ENCODE assay signal across 22 cellular contexts in genomic region chr6:99619409-99619762, GRCh38. TPM values are rescaled to one million over a fixed set of nuclear protein-coding genes. Genes with fewer than 3 reads are reported as not detected.
DNase-seq lines count a peak whose midpoint lies in the region; ATAC-seq, FAIRE-seq and TF ChIP-seq lines count a peak whose summit lies in the region.
"Had no signal": no experiment of that assay in that cellular context is flagged by ENCODE, and none has a peak within 500 bp of the region (broad histone marks: within the 10 kb centered on the region; RNA-seq: fewer than 3 reads in every experiment).

No MANE protein-coding gene starts in this region.

- H3K14ac ChIP-seq in neuronal stem cell (ENCODE audit: low read length) = no peak overlapping the region

- no peak for TF ChIP-seq POLR2A in body of pancreas (IDR thresholded peaks at IDR 0.05)

- ATAC-seq in body of pancreas = no peak
- ATAC-seq: PC-3 had no signal

- CTCF ChIA-PET in HEK293 (lab: Yijun Ruan, JAX) = interaction anchor here (0.6 kb wide), 1 partner anchor 108 kb away, joined by 4 read pairs; no protein-coding TSS in a partner anchor

- H3K4me2 ChIP-seq in astrocyte (ENCODE audit: low read length) = peak overlapping the region; percentile 55
- H3K4me2 ChIP-seq in neuronal stem cell (ENCODE audit: insufficient read depth, low read length, poor library complexity, severe bottlenecking) = no peak overlapping the region

- no peaks in the 10 kb centered on the region for H4K20me1 ChIP-seq in astrocyte (ENCODE audit: insufficient read depth, low read length)

- no peak overlapping the region for H3K23ac ChIP-seq in neuronal stem cell (ENCODE audit: low read depth, low read length, poor library complexity)

- no CpG with 5 or more reads among the region's 5 CpGs for WGBS in iPS DF 6.9 (ENCODE audit: insufficient coverage, insufficient read length)
- no CpG with 5 or more reads among the region's 5 CpGs for WGBS in neuronal stem cell (ENCODE audit: extremely low coverage in 2 of 2, insufficient read length in 2 of 2, insufficient replicate concordance in 1 of 2), 2 donors
- 13 to 24% methylated on average over 5 of the region's 5 CpGs for WGBS in body of pancreas, 2 donors

- H3K79me2 ChIP-seq in astrocyte (ENCODE audit: insufficient read depth, low read length) = no peaks in the 10 kb centered on the region

- H4K8ac ChIP-seq in neuronal stem cell (ENCODE audit: low read depth, low read length) = no peak overlapping the region

- H3K79me1 ChIP-seq in neuronal stem cell (ENCODE audit: low read depth, low read length) = no peaks in the 10 kb centered on the region

- no peak overlapping the region for H2BK5ac ChIP-seq in neuronal stem cell (ENCODE audit: low read length)

- H3K36me3 Mint-ChIP-seq in astrocyte (ENCODE audit: low read depth, unreplicated experiment) = no peaks in the 10 kb centered on the region
- H3K36me3 Mint-ChIP-seq: CD8-positive, alpha-beta memory T cell had no signal

- H2BK12ac ChIP-seq in neuronal stem cell (ENCODE audit: low read length) = no peak overlapping the region

- DNase-seq in astrocyte (ENCODE audit: low read depth) = no peak
- DNase-seq in iPS DF 6.9 (ENCODE audit: low read depth, low spot score) = no peak
- DNase-seq in neuronal stem cell (ENCODE audit: low spot score) = no peak
- no peak for DNase-seq in NCI-H748 treated with DMSO at 0.1 percent for 48 hours (lab: John Stamatoyannopoulos, UW)
- DNase-seq in body of pancreas = no peak
- no peak for DNase-seq in stimulated activated CD4-positive, alpha-beta T cell treated with anti-CD3 and anti-CD28 coated beads, Interleukin-15, amount 100 ng/mL, for 24 hours
- DNase-seq: ACHN; C1 segment of cervical spinal cord; CD8-positive, alpha-beta memory T cell; DMS53; KG1; NCI-H1105 treated with DMSO at 0.1 percent for 48 hours; NCI-H1694; NCI-H2107; NCI-H2227 treated with DMSO at 0.1 percent for 48 hours; NCI-H510A treated with DMSO at 0.1 percent for 48 hours; PC-3; RPMI8226 had no signal

- no peak for TF ChIP-seq CTCF in HEK293 (tag by site-specific recombination; IDR thresholded peaks at IDR 0.05)
- no peak for TF ChIP-seq CTCF in astrocyte (IDR thresholded peaks at IDR 0.05; ENCODE audit: insufficient read depth, low read depth, low read length)
- no peak for TF ChIP-seq CTCF in body of pancreas (IDR thresholded peaks at IDR 0.05)

- no peaks in the 10 kb centered on the region for H3K4me1 Mint-ChIP-seq in astrocyte (ENCODE audit: low read depth, unreplicated experiment)

- H3K36me3 ChIP-seq in HEK293 (ENCODE audit: control insufficient read depth in 2 of 2, insufficient read depth in 1 of 2, low read length in 2 of 2) (no peaks in the 10 kb centered on the region), astrocyte (ENCODE audit: insufficient read depth, low read length) (no peaks in the 10 kb centered on the region), iPS DF 6.9 (ENCODE audit: control insufficient read depth, insufficient read depth, low read length) (no peaks in the 10 kb centered on the region), neuronal stem cell (replicated peaks in 1 of 2; ENCODE audit: control insufficient read depth in 2 of 2, insufficient read depth in 2 of 2, low read length in 2 of 2) (no peaks in the 10 kb centered on the region), body of pancreas (replicated peaks in 1 of 2; ENCODE audit: insufficient read depth in 1 of 2, low read depth in 2 of 2) (no peaks in the 10 kb centered on the region)
- H3K36me3 ChIP-seq: HAP-1 had no signal

- no peak overlapping the region for H3K4me3 Mint-ChIP-seq in astrocyte (ENCODE audit: unreplicated experiment)
- H3K4me3 Mint-ChIP-seq: CD8-positive, alpha-beta memory T cell had no signal

- H2AFZ ChIP-seq in astrocyte (ENCODE audit: low read depth, low read length) (peak overlapping the region; percentile 56), neuronal stem cell (ENCODE audit: low read length) (peak overlapping the region; percentile 87)

- H3K9me3 ChIP-seq in HEK293 (ENCODE audit: control insufficient read depth, insufficient read depth, low read depth, low read length) (no peaks in the 10 kb centered on the region), astrocyte (ENCODE audit: insufficient read depth, low read depth, low read length) (peaks cover 5% of the 10 kb centered on the region), iPS DF 6.9 (ENCODE audit: control insufficient read depth, insufficient read depth, low read length) (no peaks in the 10 kb centered on the region), neuronal stem cell (replicated peaks in 1 of 2; ENCODE audit: control insufficient read depth in 2 of 2, insufficient read depth in 1 of 2, low read depth in 1 of 2, low read length in 2 of 2) (peaks cover 7 to 10% of the 10 kb centered on the region in 2 donors), body of pancreas (no peaks in the 10 kb centered on the region)
- H3K9me3 ChIP-seq: HAP-1 had no signal

- H2AK5ac ChIP-seq in neuronal stem cell (ENCODE audit: low read depth, low read length) = no peak overlapping the region

- H3K9me3 Mint-ChIP-seq in astrocyte (ENCODE audit: unreplicated experiment) = peaks cover 15% of the 10 kb centered on the region

- H3K4ac ChIP-seq in neuronal stem cell (ENCODE audit: low read length) = no peak overlapping the region

- H3K4me3 ChIP-seq in HEK293 (ENCODE audit: low read depth, low read length) (peak overlapping the region; percentile 36), astrocyte (ENCODE audit: insufficient read depth, low read depth, low read length) (no peak overlapping the region), iPS DF 6.9 (ENCODE audit: low read length) (peak overlapping the region; percentile 25; the same call in 1 of the 2 replicates), neuronal stem cell (ENCODE audit: low read length in 2 of 2) (peak overlapping the region in 1 of 2 donors; percentile 64), body of pancreas (no peak overlapping the region)
- H3K4me3 ChIP-seq: HAP-1 had no signal

- no peak overlapping the region for H3K27ac ChIP-seq in HEK293 (ENCODE audit: extremely low read depth, low read depth, low read length)
- H3K27ac ChIP-seq in astrocyte (ENCODE audit: low read depth, low read length) = no peak overlapping the region
- H3K27ac ChIP-seq in iPS DF 6.9 (ENCODE audit: low read length) = no peak overlapping the region
- H3K27ac ChIP-seq in neuronal stem cell (replicated peaks; ENCODE audit: low read length) = no peak overlapping the region
- H3K27ac ChIP-seq in body of pancreas = no peak overlapping the region

- POLR2A ChIA-PET in HEK293 (lab: Yijun Ruan, JAX) = interaction anchor here (2.9 kb wide), 1 partner anchor 51 kb away, joined by 14 read pairs; the partner anchor contains the start of gene CCNC

- H3K9ac ChIP-seq in astrocyte (ENCODE audit: low read length) (no peak overlapping the region), neuronal stem cell (ENCODE audit: low read depth, low read length, poor library complexity) (no peak overlapping the region)

- H3K18ac ChIP-seq in neuronal stem cell (ENCODE audit: low read length) = no peak overlapping the region

- peaks cover 92% of the 10 kb centered on the region for H3K27me3 Mint-ChIP-seq in astrocyte (ENCODE audit: low read depth, unreplicated experiment)

- H2BK120ac ChIP-seq in neuronal stem cell (ENCODE audit: low read depth, low read length) = no peak overlapping the region

- H3K27me3 ChIP-seq in astrocyte (ENCODE audit: insufficient read depth, low read length) = peaks cover 76% of the 10 kb centered on the region
- peaks cover 45% of the 10 kb centered on the region for H3K27me3 ChIP-seq in iPS DF 6.9 (ENCODE audit: control insufficient read depth, insufficient read depth, low read length)
- peaks cover 26 to 92% (median 54%) of the 10 kb centered on the region in 3 experiments for H3K27me3 ChIP-seq in neuronal stem cell (ENCODE audit: control insufficient read depth in 3 of 3, insufficient read depth in 3 of 3, low read depth in 1 of 3, low read length in 3 of 3)
- H3K27me3 ChIP-seq in body of pancreas = peaks cover 0 to 50% of the 10 kb centered on the region in 2 donors

- H4K91ac ChIP-seq in neuronal stem cell (ENCODE audit: low read depth, low read length, poor library complexity) = no peak overlapping the region

- no peak overlapping the region for H2BK15ac ChIP-seq in neuronal stem cell (ENCODE audit: low read length)

- intact Hi-C loops in body of pancreas (cut with DNase I) = no loop called here

- 0 out of 2 replicates have a peak, but pooled peaks cover 10% of the 10 kb centered on the region for H3K4me1 ChIP-seq in HEK293 (ENCODE audit: control insufficient read depth, insufficient read depth, low read length)
- peaks cover under 1% of the 10 kb centered on the region for H3K4me1 ChIP-seq in astrocyte (ENCODE audit: insufficient read depth, low read length)
- H3K4me1 ChIP-seq in iPS DF 6.9 (ENCODE audit: control insufficient read depth, insufficient read depth, low read length) = no peaks in the 10 kb centered on the region
- H3K4me1 ChIP-seq in neuronal stem cell (ENCODE audit: control insufficient read depth in 2 of 2, insufficient read depth in 1 of 2, low read depth in 1 of 2, low read length in 2 of 2) = peaks cover 0 to 1% of the 10 kb centered on the region in 2 donors
- peaks cover 15% of the 10 kb centered on the region for H3K4me1 ChIP-seq in body of pancreas
- H3K4me1 ChIP-seq: HAP-1 had no signal

- no peak overlapping the region for H3K27ac Mint-ChIP-seq in astrocyte (ENCODE audit: unreplicated experiment)
- H3K27ac Mint-ChIP-seq: CD8-positive, alpha-beta memory T cell had no signal

- no peak for FAIRE-seq in astrocyte (lab: Jason Lieb, UNC)
- FAIRE-seq: GM12892, GM18507 had no signal

TF ChIP-seq in HEK293, 187 proteins besides CTCF, POLR2A, EP300 and RAD21 (continues in another document):
- TF ChIP-seq ZNF660 (tag by site-specific recombination; IDR thresholded peaks at IDR 0.05) (no peak), ZNF18 (tag by site-specific recombination; IDR thresholded peaks at IDR 0.05) (no peak), ZNF2 (tag by site-specific recombination; IDR thresholded peaks at IDR 0.05) (no peak)

RNA-seq across cellular contexts. Expression of gene PRDM13, which starts 12.8 kb away (rescaled TPM):
- not detected in 2 replicates for total RNA-seq in astrocyte
- not detected for polyA plus RNA-seq in neuronal stem cell (2013, experiment 1 of 2)
- 0.03 TPM for polyA plus RNA-seq in neuronal stem cell (2013, experiment 2 of 2)
- total RNA-seq in body of pancreas = not detected
- total RNA-seq: PC-3 had no signal

RNA-seq across cellular contexts. Expression of gene CCNC, which starts 50.9 kb away (rescaled TPM):
- 51.5 and 51.8 TPM in 2 replicates for total RNA-seq in astrocyte
- polyA plus RNA-seq in neuronal stem cell (2013, experiment 1 of 2) = 49.0 TPM
- polyA plus RNA-seq in neuronal stem cell (2013, experiment 2 of 2) = 51.0 TPM
- total RNA-seq in body of pancreas = 10 to 100 TPM; 56.3 to 70.5 TPM

Comparison
In these comparisons a context has a peak if more than half of its experiments do, and no peak if none do; other contexts are left out.
1. H3K4me3 ChIP-seq: peak in HEK293 (single experiment) and iPS DF 6.9 (single experiment); none in astrocyte (single experiment) and body of pancreas (0 of 2).